ENCODE assay signal across 27 cellular contexts in the genomic region with DNA sequence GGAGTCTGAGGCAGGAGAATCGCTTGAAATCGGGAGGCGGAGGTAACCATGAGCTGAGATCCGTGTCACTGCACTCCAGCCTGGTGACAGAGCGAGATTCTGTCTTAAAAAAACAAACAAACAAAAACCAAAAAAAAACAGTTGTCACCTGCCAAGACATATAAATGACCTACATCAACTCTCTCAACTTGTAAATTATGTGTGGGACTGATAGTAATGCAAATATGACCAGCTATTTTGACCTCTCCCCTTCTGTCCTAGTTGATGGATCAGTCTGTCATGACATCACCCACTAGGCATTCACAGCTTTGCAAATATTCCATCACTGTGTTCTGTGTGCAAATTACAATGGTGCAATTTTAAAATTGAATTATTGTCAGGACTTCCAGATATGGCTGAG.
"Had no signal": no experiment of that assay in that cellular context is flagged by ENCODE, and none has a peak within 500 bp of the region (broad histone marks: within the 10 kb centered on the region; RNA-seq: fewer than 3 reads in every experiment).

No MANE protein-coding gene starts in this region.

- H3K4me1 Mint-ChIP-seq: memory B cell; naive thymus-derived CD4-positive, alpha-beta T cell; nephron; neural progenitor cell; stimulated activated effector memory CD8-positive, alpha-beta T cell treated with anti-CD3 and anti-CD28 coated beads, Interleukin-12 subunit alpha, Interleukin-12 subunit beta, amount 100 ng/mL, for 72 hours had no signal

- H3K27me3 Mint-ChIP-seq: memory B cell had no signal

- H3K9me3 ChIP-seq: esophagus squamous epithelium, gastroesophageal sphincter, heart left ventricle, prostate gland, right atrium auricular region, stomach, thyroid gland, vagina had no signal

- H3K27ac ChIP-seq: coronary artery, esophagus squamous epithelium, gastroesophageal sphincter, heart left ventricle, hepatocyte, neural progenitor cell, parathyroid adenoma, prostate gland, right atrium auricular region, stomach, thyroid gland, vagina had no signal

- H3K4me3 Mint-ChIP-seq: memory B cell; naive thymus-derived CD4-positive, alpha-beta T cell; nephron; neural progenitor cell; stimulated activated effector memory CD8-positive, alpha-beta T cell treated with anti-CD3 and anti-CD28 coated beads, Interleukin-12 subunit alpha, Interleukin-12 subunit beta, amount 100 ng/mL, for 72 hours had no signal

- H3K9ac ChIP-seq: neural progenitor cell, parathyroid adenoma had no signal

- H3K27me3 ChIP-seq: esophagus squamous epithelium, gastroesophageal sphincter, heart left ventricle, hepatocyte, neural progenitor cell, right atrium auricular region, stomach, thyroid gland, vagina had no signal

- H3K4me1 ChIP-seq: esophagus squamous epithelium, gastroesophageal sphincter, neural progenitor cell, parathyroid adenoma, prostate gland, right atrium auricular region, stomach, thyroid gland, vagina had no signal

- H3K9me3 Mint-ChIP-seq: memory B cell; nephron; neural progenitor cell; stimulated activated effector memory CD8-positive, alpha-beta T cell treated with anti-CD3 and anti-CD28 coated beads, Interleukin-12 subunit alpha, Interleukin-12 subunit beta, amount 100 ng/mL, for 72 hours had no signal

- H3K27ac Mint-ChIP-seq: memory B cell; naive thymus-derived CD4-positive, alpha-beta T cell; nephron; neural progenitor cell; stimulated activated effector memory CD8-positive, alpha-beta T cell treated with anti-CD3 and anti-CD28 coated beads, Interleukin-12 subunit alpha, Interleukin-12 subunit beta, amount 100 ng/mL, for 72 hours had no signal

- H3K36me3 Mint-ChIP-seq: memory B cell; naive thymus-derived CD4-positive, alpha-beta T cell; neural progenitor cell; stimulated activated effector memory CD8-positive, alpha-beta T cell treated with anti-CD3 and anti-CD28 coated beads, Interleukin-12 subunit alpha, Interleukin-12 subunit beta, amount 100 ng/mL, for 72 hours had no signal

- H3K4me3 ChIP-seq: coronary artery, esophagus squamous epithelium, gastroesophageal sphincter, heart left ventricle, hepatocyte, lung, neural progenitor cell, prostate gland, right atrium auricular region, stomach, thyroid gland, vagina had no signal

- H2AFZ ChIP-seq: hepatocyte, neural progenitor cell, parathyroid adenoma had no signal

- H3K79me2 ChIP-seq: hepatocyte, parathyroid adenoma had no signal

- H3K36me3 ChIP-seq: esophagus squamous epithelium, gastroesophageal sphincter, heart left ventricle, neural progenitor cell, prostate gland, right atrium auricular region, stomach, thyroid gland, vagina had no signal

- H3K4me2 ChIP-seq: hepatocyte, neural progenitor cell had no signal

- ATAC-seq: gastroesophageal sphincter; heart left ventricle; left lobe of liver; naive thymus-derived CD4-positive, alpha-beta T cell; sciatic nerve; stimulated activated effector memory CD8-positive, alpha-beta T cell treated with anti-CD3 and anti-CD28 coated beads, Interleukin-12 subunit alpha, Interleukin-12 subunit beta, amount 100 ng/mL, for 72 hours had no signal

- DNase-seq: dermis blood vessel endothelial cell; effector memory CD4-positive, alpha-beta T cell; esophagus squamous epithelium; foreskin fibroblast; heart left ventricle; kidney; midbrain; naive thymus-derived CD4-positive, alpha-beta T cell; stimulated activated CD4-positive, alpha-beta T cell treated with anti-CD3 and anti-CD28 coated beads, Interleukin-2, amount 100 ng/mL, for 24 hours; stimulated activated CD4-positive, alpha-beta T cell treated with anti-CD3 and anti-CD28 coated beads, Interleukin-4, amount 100 ng/mL, for 24 hours; stimulated activated naive CD4-positive, alpha-beta T cell treated with Interleukin-2 at 50 U/mL for 16 hours; stomach; thyroid gland had no signal
